Comparison of ENCODE assay signal across 8 cellular contexts in genomic region chr20:58892126-58892931, GRCh38.
DNase-seq lines count a peak whose midpoint lies in the region; ATAC-seq, FAIRE-seq and TF ChIP-seq lines count a peak whose summit lies in the region.

No MANE protein-coding gene starts in this region.

- DNase-seq in AG08395 (ENCODE audit: low spot score) (peak; percentile 53), GM19239 (ENCODE audit: insufficient read length, low spot score) (peak; percentile 56), NCI-H2029 (lab: John Stamatoyannopoulos, UW) (peak; percentile 38), WERI-Rb-1 (peak; percentile 93), T47D (ENCODE audit: low read depth in 1 of 2, low spot score in 1 of 2) (peak; percentile 73 to 84), inferior parietal cortex (ENCODE audit: extremely low spot score) (peak; percentile 34)
- peak; percentile 77 for DNase-seq in stimulated activated CD4-positive, alpha-beta T cell treated with anti-CD3 and anti-CD28 coated beads, Interleukin-12 subunit alpha, Interleukin-12 subunit beta, amount 100 ng/mL, for 4 hours

- in situ Hi-C loops in T47D (cut with HindIII; ENCODE audit: low pct_unique_long_range_greater_than_20kb, low sequenced_read_pairs), result no loop called here

- peaks cover 32% of the 10 kb centered on the region for H3K36me3 ChIP-seq in WERI-Rb-1

- TF ChIP-seq CTCF in WERI-Rb-1 (IDR thresholded peaks at IDR 0.05; ENCODE audit: low read depth, low read length), result peak; percentile 14; the same call in 1 of the 2 replicates

- peaks cover 4% of the 10 kb centered on the region for H3K9me3 ChIP-seq in WERI-Rb-1 (ENCODE audit: severe bottlenecking)

- peak; percentile 44 for FAIRE-seq in GM19239 (lab: Jason Lieb, UNC)

- H3K27ac ChIP-seq in WERI-Rb-1, result peak overlapping the region; percentile 99

- H3K27me3 ChIP-seq in WERI-Rb-1 (ENCODE audit: insufficient read depth, low read depth, severe bottlenecking), result no peaks in the 10 kb centered on the region

- no peak for ATAC-seq in GM21528 (IDR thresholded peaks at IDR 0.05; ENCODE audit: low FRiP score, unreplicated experiment)

- peak overlapping the region; percentile 83 for H3K4me3 ChIP-seq in WERI-Rb-1 (ENCODE audit: low read depth, low read length)

Comparison
In these comparisons a context has a peak if more than half of its experiments do, and no peak if none do; other contexts are left out.
1. DNase-seq: peak in every context shown above with its lines; median percentile 93 in WERI-Rb-1; 78 in T47D; 77 in stimulated activated CD4-positive, alpha-beta T cell treated with anti-CD3 and anti-CD28 coated beads, Interleukin-12 subunit alpha, Interleukin-12 subunit beta, amount 100 ng/mL, for 4 hours; 56 in GM19239; 53 in AG08395; 38 in NCI-H2029; 34 in inferior parietal cortex.